24 cellular contexts compared by ENCODE assay signal in the genomic region with DNA sequence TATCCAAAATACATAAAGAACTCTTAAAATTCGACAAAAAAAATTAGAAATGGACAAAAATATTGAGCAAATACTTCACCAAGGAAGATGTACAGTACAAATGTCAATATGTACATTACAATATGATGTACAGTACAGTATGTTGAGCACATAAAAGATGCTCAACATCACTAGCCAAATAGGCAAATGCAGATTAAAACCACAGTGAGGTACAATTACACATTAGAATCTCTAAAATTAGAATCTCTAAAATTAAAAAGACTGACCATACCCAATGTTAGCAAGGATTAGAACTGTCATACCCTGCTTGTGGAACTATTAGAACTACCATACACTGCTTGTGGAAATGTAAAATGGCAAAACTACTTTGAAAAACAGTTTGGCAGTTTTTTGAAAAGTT.
"Had no signal": no experiment of that assay in that cellular context is flagged by ENCODE, and none has a peak within 500 bp of the region (broad histone marks: within the 10 kb centered on the region; RNA-seq: fewer than 3 reads in every experiment).

No MANE protein-coding gene starts in this region.

- H3K27me3 ChIP-seq: left lung, ovary, right atrium auricular region, right lobe of liver, upper lobe of right lung had no signal

- H3K27ac ChIP-seq: left lung, lower lobe of right lung, ovary, right atrium auricular region, right lobe of liver, skin epidermis, suprapubic skin, thoracic aorta, tibial artery, upper lobe of right lung had no signal

- FAIRE-seq: islet of Langerhans, kidney, urothelium cell line had no signal

- H3K36me3 ChIP-seq: left lung, lower lobe of right lung, ovary, right atrium auricular region, right lobe of liver, suprapubic skin, thoracic aorta, tibial artery, upper lobe of right lung had no signal

- H3K4me1 ChIP-seq: left lung, lower lobe of right lung, right atrium auricular region, right lobe of liver, suprapubic skin, tibial artery, upper lobe of right lung had no signal

- H3K9me3 ChIP-seq: ovary, right lobe of liver, upper lobe of right lung had no signal

- H3K4me3 ChIP-seq: left lung, lower lobe of right lung, ovary, right atrium auricular region, right lobe of liver, skin epidermis, suprapubic skin, thoracic aorta, tibial artery, upper lobe of right lung had no signal

- DNase-seq: hippocampal formation; immature natural killer cell; kidney; left colon; left lung; lower lobe of right lung; mammary epithelial cell; mesenchymal stem cell; naive thymus-derived CD4-positive, alpha-beta T cell; ovary; right lobe of liver; stimulated activated CD4-positive, alpha-beta T cell treated with anti-CD3 and anti-CD28 coated beads, Interleukin-12 subunit alpha, Interleukin-12 subunit beta, amount 100 ng/mL, for 4 hours; stimulated activated CD4-positive, alpha-beta T cell treated with anti-CD3 and anti-CD28 coated beads, Interleukin-15, amount 100 ng/mL, for 24 hours; stimulated activated CD4-positive, alpha-beta T cell treated with anti-CD3 and anti-CD28 coated beads, Interleukin-4, amount 100 ng/mL, for 24 hours; stimulated activated naive CD4-positive, alpha-beta T cell; tibial artery; trophoblast cell; upper lobe of right lung had no signal
